Comparison of ENCODE assay signal across 15 cellular contexts in the genomic region with DNA sequence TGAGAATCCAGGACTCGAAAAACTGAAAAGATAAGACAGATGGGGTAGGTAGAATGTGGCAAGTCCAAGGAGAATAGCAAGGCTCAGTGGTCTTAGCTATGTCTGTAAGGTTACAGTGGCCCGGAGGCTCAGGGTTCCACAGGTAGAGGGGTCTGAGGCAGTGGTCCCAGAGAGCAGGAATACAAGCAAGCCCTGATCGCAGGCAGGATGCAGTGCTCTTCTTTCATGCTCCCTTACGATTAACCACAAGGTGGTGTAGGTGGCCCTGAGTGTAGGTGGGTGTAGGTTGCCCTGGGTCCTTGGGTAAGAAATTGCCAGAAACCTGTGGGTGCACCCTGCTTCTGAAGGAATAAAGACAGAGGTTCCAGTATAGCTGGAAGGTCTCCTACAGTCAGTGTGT.
A peak's percentile ranks its signal among the peaks of the same experiment; 100 is the strongest.
DNase-seq lines count a peak whose midpoint lies in the region; ATAC-seq and TF ChIP-seq lines count a peak whose summit lies in the region.
"Had no signal": no experiment of that assay in that cellular context is flagged by ENCODE, and none has a peak within 500 bp of the region (broad histone marks: within the 10 kb centered on the region; RNA-seq: fewer than 3 reads in every experiment).

No MANE protein-coding gene starts in this region.

- WGBS in esophagus muscularis mucosa, result 89% methylated on average over 4 of the region's 4 CpGs

- H3K36me3 ChIP-seq in esophagus muscularis mucosa, result no peaks in the 10 kb centered on the region
- H3K36me3 ChIP-seq in naive thymus-derived CD4-positive, alpha-beta T cell (ENCODE audit: control insufficient read depth in 2 of 3, insufficient read depth in 3 of 3, low read length in 3 of 3), result no peaks in the 10 kb centered on the region
- H3K36me3 ChIP-seq: BLaER1, left lung, upper lobe of left lung had no signal

- intact Hi-C loops in esophagus muscularis mucosa (cut with DNase I), result no loop called here
- intact Hi-C loops in naive thymus-derived CD4-positive, alpha-beta T cell (cut with micrococcal nuclease), result no loop called here

- H3K36me3 Mint-ChIP-seq in naive thymus-derived CD4-positive, alpha-beta T cell, result no peaks in the 10 kb centered on the region
- H3K36me3 Mint-ChIP-seq: activated naive CD4-positive, alpha-beta T cell treated with anti-CD3 and anti-CD28 coated beads, Interleukin-2, amount 10 ng/mL, durations not matched to agents 7 days and 5 days had no signal

- no peak overlapping the region for H3K4me3 ChIP-seq in esophagus muscularis mucosa
- no peak overlapping the region for H3K4me3 ChIP-seq in naive thymus-derived CD4-positive, alpha-beta T cell (ENCODE audit: low read length)
- H3K4me3 ChIP-seq: BLaER1, left lung, upper lobe of left lung had no signal

- CTCF ChIA-PET in naive thymus-derived CD4-positive, alpha-beta T cell (lab: Charles Lee), result no interaction called here

- H3K9me3 Mint-ChIP-seq in naive thymus-derived CD4-positive, alpha-beta T cell, result peaks cover 0 to 10% (median 4%) of the 10 kb centered on the region in 11 donors

- POLR2A ChIA-PET in naive thymus-derived CD4-positive, alpha-beta T cell (lab: Charles Lee), result no interaction called here

- TF ChIP-seq EP300 in esophagus muscularis mucosa (IDR thresholded peaks at IDR 0.05), result no peak

- no peak for TF ChIP-seq POLR2A in esophagus muscularis mucosa (IDR thresholded peaks at IDR 0.05; ENCODE audit: low read depth)

- no peaks in the 10 kb centered on the region for H3K4me1 Mint-ChIP-seq in naive thymus-derived CD4-positive, alpha-beta T cell
- H3K4me1 Mint-ChIP-seq: activated naive CD4-positive, alpha-beta T cell treated with anti-CD3 and anti-CD28 coated beads, Interleukin-2, amount 10 ng/mL, durations not matched to agents 7 days and 5 days; naive B cell had no signal

- peaks cover 0 to 21% (median 3%) of the 10 kb centered on the region in 4 donors for H3K4me1 ChIP-seq in esophagus muscularis mucosa
- H3K4me1 ChIP-seq in naive thymus-derived CD4-positive, alpha-beta T cell (ENCODE audit: control insufficient read depth in 2 of 2, insufficient read depth in 2 of 2, low read length in 2 of 2), result no peaks in the 10 kb centered on the region
- H3K4me1 ChIP-seq: BLaER1, left lung had no signal

- H3K27me3 ChIP-seq in esophagus muscularis mucosa, result no peaks in the 10 kb centered on the region
- no peaks in the 10 kb centered on the region for H3K27me3 ChIP-seq in naive thymus-derived CD4-positive, alpha-beta T cell (ENCODE audit: control insufficient read depth in 2 of 2, insufficient read depth in 2 of 2, low read length in 2 of 2)
- H3K27me3 ChIP-seq: BLaER1, left lung, upper lobe of left lung had no signal

- peaks cover 1 to 40% (median 15%) of the 10 kb centered on the region in 5 donors for H3K27me3 Mint-ChIP-seq in naive thymus-derived CD4-positive, alpha-beta T cell
- H3K27me3 Mint-ChIP-seq: activated naive CD4-positive, alpha-beta T cell treated with anti-CD3 and anti-CD28 coated beads, Interleukin-2, amount 10 ng/mL, durations not matched to agents 7 days and 5 days had no signal

- in situ Hi-C loops in GM13976 (cut with MboI; ENCODE audit: low sequenced_read_pairs, unreplicated experiment), result no loop called here

- H3K27ac ChIP-seq in C4-2B, result no peak overlapping the region
- H3K27ac ChIP-seq in esophagus muscularis mucosa (replicated peaks in 1 of 4), result no peak overlapping the region
- no peak overlapping the region for H3K27ac ChIP-seq in naive thymus-derived CD4-positive, alpha-beta T cell (ENCODE audit: low read depth, low read length)
- H3K27ac ChIP-seq: BLaER1, left lung had no signal

- peak; percentile 60 for DNase-seq in ELF-1 (ENCODE audit: low read depth, low spot score)
- DNase-seq in NCI-H69 (lab: John Stamatoyannopoulos, UW), result peak; percentile 68
- peak; percentile 79 for DNase-seq in esophagus muscularis mucosa (ENCODE audit: extremely low spot score)
- no peak for DNase-seq in naive thymus-derived CD4-positive, alpha-beta T cell
- no peak for DNase-seq in NCI-H1694 treated with DMSO at 0.1 percent for 48 hours (lab: John Stamatoyannopoulos, UW)
- DNase-seq in AML-193 (lab: John Stamatoyannopoulos, UW), result no peak
- no peak for DNase-seq in GM13976 (ENCODE audit: low spot score)
- DNase-seq: activated naive CD4-positive, alpha-beta T cell treated with anti-CD3 and anti-CD28 coated beads, Interleukin-2, amount 10 ng/mL, durations not matched to agents 7 days and 5 days; glutamatergic neuron; IMR-90; left lung; naive B cell; upper lobe of left lung had no signal

- ATAC-seq in naive thymus-derived CD4-positive, alpha-beta T cell, result no peak
- ATAC-seq: left lung had no signal

- H3K27ac Mint-ChIP-seq in naive thymus-derived CD4-positive, alpha-beta T cell, result no peak overlapping the region
- H3K27ac Mint-ChIP-seq: activated naive CD4-positive, alpha-beta T cell treated with anti-CD3 and anti-CD28 coated beads, Interleukin-2, amount 10 ng/mL, durations not matched to agents 7 days and 5 days; naive B cell had no signal

- H3K9me3 ChIP-seq in esophagus muscularis mucosa, result peaks cover 0 to 6% (median 0%) of the 10 kb centered on the region in 4 donors
- H3K9me3 ChIP-seq in naive thymus-derived CD4-positive, alpha-beta T cell (ENCODE audit: control insufficient read depth in 2 of 3, low read length in 3 of 3), result no peaks in the 10 kb centered on the region
- H3K9me3 ChIP-seq: BLaER1, upper lobe of left lung had no signal

- no peak overlapping the region for H3K4me3 Mint-ChIP-seq in naive thymus-derived CD4-positive, alpha-beta T cell
- H3K4me3 Mint-ChIP-seq: activated naive CD4-positive, alpha-beta T cell treated with anti-CD3 and anti-CD28 coated beads, Interleukin-2, amount 10 ng/mL, durations not matched to agents 7 days and 5 days; naive B cell had no signal

- peak; percentile 11; the same call in 1 of the 2 replicates for TF ChIP-seq CTCF in C4-2B (conservative IDR thresholded peaks at IDR 0.05)
- TF ChIP-seq CTCF in esophagus muscularis mucosa (IDR thresholded peaks at IDR 0.05), result no peak
- no peak for TF ChIP-seq CTCF in GM13976 (IDR thresholded peaks at IDR 0.05; ENCODE audit: borderline replicate concordance, control extremely low read depth, extremely low read depth, insufficient read depth, missing control alignments)

Comparison
In these comparisons a context has a peak if more than half of its experiments do, and no peak if none do; other contexts are left out.
1. DNase-seq: peak in ELF-1 (single experiment), NCI-H69 (single experiment) and esophagus muscularis mucosa (single experiment); none in naive thymus-derived CD4-positive, alpha-beta T cell (0 of 9), NCI-H1694 treated with DMSO at 0.1 percent for 48 hours (single experiment), AML-193 (0 of 2) and GM13976 (single experiment).